ENCODE assay signal across 8 cellular contexts in the genomic region with DNA sequence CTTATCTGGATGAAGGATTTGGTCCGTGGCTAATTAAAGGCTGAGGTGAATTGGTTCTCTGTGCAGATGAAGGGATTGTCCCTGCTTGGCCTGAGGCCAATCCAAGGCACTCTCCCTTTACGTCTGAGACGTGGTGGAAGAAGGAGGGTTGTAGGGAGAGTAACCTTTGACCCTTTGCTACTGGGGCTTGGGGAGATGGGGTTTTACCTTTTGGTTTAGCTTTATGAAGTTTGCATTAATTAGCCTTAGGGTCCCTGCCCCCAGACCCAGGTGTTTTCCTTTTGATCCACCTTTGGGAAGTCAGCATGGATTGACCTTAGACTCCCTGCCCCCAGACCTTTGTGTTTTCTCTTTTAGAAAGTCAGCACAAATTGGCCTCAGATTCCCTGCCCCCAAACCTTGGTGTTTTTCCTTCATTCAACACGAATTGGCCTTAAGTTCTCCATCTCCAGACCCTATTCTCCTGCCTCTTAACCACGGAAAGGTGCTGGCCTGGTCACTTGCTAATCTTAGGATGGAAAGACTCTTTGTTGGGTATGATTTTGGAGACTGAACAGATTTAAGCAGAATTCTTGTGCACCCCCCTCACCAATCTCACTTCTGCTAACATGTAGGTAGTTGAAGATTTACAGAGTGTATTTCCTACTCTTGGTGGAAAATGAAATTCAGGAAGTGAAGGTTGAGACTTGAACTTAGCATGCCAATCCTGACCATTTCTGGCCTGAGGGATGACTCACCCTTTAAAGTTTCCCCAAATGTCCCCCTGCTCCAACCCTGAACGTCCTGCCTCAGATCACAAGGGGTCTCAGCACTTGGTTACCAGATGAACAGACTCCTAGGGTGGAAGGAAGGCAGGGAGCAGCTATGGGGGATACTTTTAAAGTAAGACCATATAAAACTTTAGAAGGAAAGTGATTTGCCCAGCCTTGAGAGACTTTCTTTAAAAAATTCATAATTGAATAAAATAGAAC. TPM values are rescaled to one million over a fixed set of nuclear protein-coding genes. Genes with fewer than 3 reads are reported as not detected.
DNase-seq lines count a peak whose midpoint lies in the region; ATAC-seq, FAIRE-seq and TF ChIP-seq lines count a peak whose summit lies in the region.

No MANE protein-coding gene starts in this region.

- H3K4me1 Mint-ChIP-seq in effector memory CD8-positive, alpha-beta T cell (ENCODE audit: low read depth in 2 of 2), result no peaks in the 10 kb centered on the region

- TF ChIP-seq POLR2A in H54 (IDR thresholded peaks at IDR 0.05; ENCODE audit: low read depth, low read length), result no peak

- peaks cover 4 to 6% of the 10 kb centered on the region in 2 donors for H3K27me3 Mint-ChIP-seq in effector memory CD8-positive, alpha-beta T cell

- H3K27ac Mint-ChIP-seq in effector memory CD8-positive, alpha-beta T cell, result no peak overlapping the region

- peak; percentile 60 for FAIRE-seq in H54 (lab: Jason Lieb, UNC)

- no peak overlapping the region for H3K4me3 Mint-ChIP-seq in effector memory CD8-positive, alpha-beta T cell

- ATAC-seq in effector memory CD8-positive, alpha-beta T cell (replicated peaks), result no peak

- no peaks in the 10 kb centered on the region for H3K9me3 Mint-ChIP-seq in effector memory CD8-positive, alpha-beta T cell

- DNase-seq in ELR (ENCODE audit: low read depth) (peak; percentile 49), H54 (ENCODE audit: insufficient read length, low spot score) (no peak), M059J (ENCODE audit: low read depth) (peak; percentile 65), kidney glomerular epithelial cell (lab: John Stamatoyannopoulos, UW) (peak; percentile 17), A172 (ENCODE audit: low spot score) (no peak), HPDE6-E6E7 (ENCODE audit: extremely low spot score) (no peak), activated gamma-delta T cell treated with Interleukin-2 at 50 U/mL for 16 hours (no peak)
- no peak for DNase-seq in effector memory CD8-positive, alpha-beta T cell

- H3K36me3 Mint-ChIP-seq in effector memory CD8-positive, alpha-beta T cell (ENCODE audit: insufficient read depth), result no peaks in the 10 kb centered on the region

RNA-seq across cellular contexts. Expression of gene MMD, which starts 23.1 kb away (rescaled TPM):
- total RNA-seq in M059J (2014; rRNA removed; shearing (Covaris generic)), result 28.6 and 35.2 TPM in 2 replicates
- 7.6 and 14.0 TPM in 2 replicates for total RNA-seq in A172 (2014; rRNA removed; shearing (Covaris generic))

Comparison
In these comparisons a context has a peak if more than half of its experiments do, and no peak if none do; other contexts are left out.
1. DNase-seq: peak in ELR (single experiment), M059J (single experiment) and kidney glomerular epithelial cell (single experiment); none in H54 (single experiment), A172 (single experiment), effector memory CD8-positive, alpha-beta T cell (0 of 3), HPDE6-E6E7 (single experiment) and activated gamma-delta T cell treated with Interleukin-2 at 50 U/mL for 16 hours (single experiment).